ENCODE assay signal across 1 cellular context in the genomic region with DNA sequence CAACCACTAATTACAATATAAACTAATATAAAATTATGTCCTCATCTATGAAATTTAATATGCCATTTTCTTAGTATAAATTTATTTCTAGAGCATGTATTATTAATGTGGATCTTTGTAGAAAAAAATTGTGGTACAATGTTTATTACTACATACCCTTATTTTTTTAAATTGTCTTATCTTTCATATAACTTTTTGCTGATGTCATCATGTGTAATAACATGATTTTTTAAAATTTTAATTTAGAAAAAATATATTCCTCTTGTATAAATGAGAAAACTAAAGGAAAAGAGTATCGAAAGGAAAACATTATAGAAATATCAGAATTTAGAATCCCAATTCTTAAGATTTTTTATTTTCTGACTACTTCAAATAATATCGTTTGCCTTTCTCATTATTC.
TF ChIP-seq lines count a peak whose summit lies in the region.

No MANE protein-coding gene starts in this region.

TF ChIP-seq in IMR-90, 13 proteins besides CTCF, POLR2A, EP300 and RAD21:
- TF ChIP-seq SMC3 (IDR thresholded peaks at IDR 0.05; ENCODE audit: low read depth, low read length) = no peak
- TF ChIP-seq MXI1 (IDR thresholded peaks at IDR 0.05; ENCODE audit: borderline replicate concordance, low read depth, low read length) = no peak
- no peak for TF ChIP-seq RFX5 (IDR thresholded peaks at IDR 0.05; ENCODE audit: low read depth, low read length)
- TF ChIP-seq ELK1 (IDR thresholded peaks at IDR 0.05; ENCODE audit: borderline replicate concordance, low read depth, low read length) = no peak
- TF ChIP-seq MAZ (IDR thresholded peaks at IDR 0.05; ENCODE audit: borderline replicate concordance, low read depth, low read length) = no peak
- peak; percentile 77 for TF ChIP-seq MAFK (IDR thresholded peaks at IDR 0.05; ENCODE audit: low read depth, low read length)
- TF ChIP-seq BHLHE40 (IDR thresholded peaks at IDR 0.05; ENCODE audit: low read depth, low read length) = no peak
